ENCODE assay signal across 8 cellular contexts in genomic region chr14:105299654-105300541, GRCh38. TPM values are rescaled to one million over a fixed set of nuclear protein-coding genes. Genes with fewer than 3 reads are reported as not detected.
DNase-seq lines count a peak whose midpoint lies in the region; ATAC-seq and TF ChIP-seq lines count a peak whose summit lies in the region.

No MANE protein-coding gene starts in this region.

- peaks cover 13% of the 10 kb centered on the region for H3K36me3 Mint-ChIP-seq in stimulated activated effector memory CD8-positive, alpha-beta T cell treated with anti-CD3 and anti-CD28 coated beads, Interleukin-12 subunit alpha, Interleukin-12 subunit beta, amount 100 ng/mL, for 72 hours

- peak overlapping the region; percentile 97 for H3K27ac ChIP-seq in HEK293 (ENCODE audit: extremely low read depth, low read depth, low read length)
- H3K27ac ChIP-seq in ascending aorta: peak overlapping the region; percentile 93 to 96

- TF ChIP-seq CTCF in HEK293 (tag by site-specific recombination; IDR thresholded peaks at IDR 0.05) (no peak), ascending aorta (IDR thresholded peaks at IDR 0.05) (no peak), kidney epithelial cell (IDR thresholded peaks at IDR 0.05; ENCODE audit: insufficient read depth, low read length, poor library complexity, severe bottlenecking) (no peak)

- H3K36me3 ChIP-seq in HEK293 (ENCODE audit: control insufficient read depth in 2 of 2, insufficient read depth in 1 of 2, low read length in 2 of 2) (no peaks in the 10 kb centered on the region; a peak in 1 of 3 replicates), ascending aorta (no peaks in the 10 kb centered on the region), kidney epithelial cell (ENCODE audit: control insufficient read depth, insufficient read depth, low read length) (no peaks in the 10 kb centered on the region)

- POLR2A ChIA-PET in HEK293 (lab: Yijun Ruan, JAX): interaction anchor here (0.9 to 2.5 kb wide), 6 partner anchors 8 to 52 kb away, joined by 3 to 36 read pairs (median 5); partner anchors contain the start of gene PACS2

- peak overlapping the region; percentile 58 for H3K27ac Mint-ChIP-seq in stimulated activated effector memory CD8-positive, alpha-beta T cell treated with anti-CD3 and anti-CD28 coated beads, Interleukin-12 subunit alpha, Interleukin-12 subunit beta, amount 100 ng/mL, for 72 hours

- H3K9me3 ChIP-seq in HEK293 (ENCODE audit: control insufficient read depth, insufficient read depth, low read depth, low read length): no peaks in the 10 kb centered on the region
- H3K9me3 ChIP-seq in ascending aorta: no peaks in the 10 kb centered on the region

- no peaks in the 10 kb centered on the region for H3K9me3 Mint-ChIP-seq in stimulated activated effector memory CD8-positive, alpha-beta T cell treated with anti-CD3 and anti-CD28 coated beads, Interleukin-12 subunit alpha, Interleukin-12 subunit beta, amount 100 ng/mL, for 72 hours

- no peaks in the 10 kb centered on the region for H3K27me3 ChIP-seq in ascending aorta
- H3K27me3 ChIP-seq in kidney epithelial cell (ENCODE audit: control insufficient read depth, insufficient read depth, low read length): no peaks in the 10 kb centered on the region

- H3K4me3 ChIP-seq in HEK293 (ENCODE audit: low read depth, low read length) (peak overlapping the region; percentile 88), ascending aorta (peak overlapping the region; percentile 62 to 84), kidney epithelial cell (ENCODE audit: low read depth, low read length) (peak overlapping the region; percentile 92)

- ATAC-seq in stimulated activated effector memory CD8-positive, alpha-beta T cell treated with anti-CD3 and anti-CD28 coated beads, Interleukin-12 subunit alpha, Interleukin-12 subunit beta, amount 100 ng/mL, for 72 hours: peak; percentile 29

- peaks cover 31% of the 10 kb centered on the region for H3K4me1 Mint-ChIP-seq in stimulated activated effector memory CD8-positive, alpha-beta T cell treated with anti-CD3 and anti-CD28 coated beads, Interleukin-12 subunit alpha, Interleukin-12 subunit beta, amount 100 ng/mL, for 72 hours

- CTCF ChIA-PET in HEK293 (lab: Yijun Ruan, JAX): interaction anchor here (0.6 kb wide), 2 partner anchors 210 to 212 kb away, joined by 3 to 4 read pairs; no protein-coding TSS in a partner anchor

- peak overlapping the region; percentile 81 for H3K4me3 Mint-ChIP-seq in stimulated activated effector memory CD8-positive, alpha-beta T cell treated with anti-CD3 and anti-CD28 coated beads, Interleukin-12 subunit alpha, Interleukin-12 subunit beta, amount 100 ng/mL, for 72 hours

- H3K4me1 ChIP-seq in HEK293 (ENCODE audit: control insufficient read depth, insufficient read depth, low read length) (no peaks in the 10 kb centered on the region), ascending aorta (peaks cover 8 to 14% of the 10 kb centered on the region in 2 donors)

- intact Hi-C loops in ascending aorta (cut with DNase I): loop anchor here (2.0 to 10.0 kb wide), 4 partner anchors 172 to 1455 kb away; partner anchors contain the start of genes CRIP2 and PPP1R13B

- DNase-seq in DMS53 (lab: John Stamatoyannopoulos, UW): peak; percentile 47
- DNase-seq in DMS53 treated with DMSO at 0.1 percent for 48 hours (lab: John Stamatoyannopoulos, UW; ENCODE audit: unreplicated experiment): no peak
- DNase-seq in NCI-H1694 treated with DMSO at 0.1 percent for 48 hours (lab: John Stamatoyannopoulos, UW): peak; percentile 29
- DNase-seq in ascending aorta (ENCODE audit: low spot score in 2 of 2): no peak
- DNase-seq in kidney epithelial cell (ENCODE audit: low read depth): no peak
- DNase-seq in stimulated activated effector memory CD8-positive, alpha-beta T cell treated with anti-CD3 and anti-CD28 coated beads, Interleukin-12 subunit alpha, Interleukin-12 subunit beta, amount 100 ng/mL, for 72 hours (ENCODE audit: low spot score in 2 of 2): peak; percentile 27 to 66
- DNase-seq in mesenteric fat pad (ENCODE audit: low spot score): no peak

TF ChIP-seq in HEK293, 187 proteins besides CTCF, POLR2A, EP300 and RAD21 (continues in another document):
- TF ChIP-seq ZNF624 (tag by site-specific recombination; IDR thresholded peaks at IDR 0.05) (no peak), YY2 (tag by site-specific recombination; IDR thresholded peaks at IDR 0.05) (peak; percentile 20; the same call in 1 of the 2 replicates), ZNF777 (tag by site-specific recombination; IDR thresholded peaks at IDR 0.05; ENCODE audit: borderline replicate concordance) (peak; percentile 95), SALL2 (tag by site-specific recombination; IDR thresholded peaks at IDR 0.05; ENCODE audit: borderline replicate concordance) (no peak), ZBTB1 (tag by site-specific recombination; IDR thresholded peaks at IDR 0.05) (no peak), ZNF623 (tag by site-specific recombination; IDR thresholded peaks at IDR 0.05) (no peak), ZNF341 (tag by site-specific recombination; IDR thresholded peaks at IDR 0.05; ENCODE audit: low read depth) (no peak), KLF9 (tag by site-specific recombination; IDR thresholded peaks at IDR 0.05; ENCODE audit: low read depth) (no peak), ZNF571 (tag by site-specific recombination; IDR thresholded peaks at IDR 0.05) (no peak), ZSCAN5A (tag by site-specific recombination; IDR thresholded peaks at IDR 0.05) (0 out of 2 replicates have a peak, but pooled peaks have one; percentile 61), ZNF600 (tag by site-specific recombination; IDR thresholded peaks at IDR 0.05) (peak; percentile 30; the same call in 1 of the 2 replicates), ZXDB (tag by site-specific recombination; IDR thresholded peaks at IDR 0.05) (peak; percentile 23; the same call in 1 of the 2 replicates), SCRT1 (tag by site-specific recombination; IDR thresholded peaks at IDR 0.05; ENCODE audit: borderline replicate concordance) (peak; percentile 84), ZNF184 (tag by site-specific recombination; IDR thresholded peaks at IDR 0.05) (peak; percentile 100), ZIC2 (tag by site-specific recombination; IDR thresholded peaks at IDR 0.05) (no peak)
- TF ChIP-seq, protein P1, sequence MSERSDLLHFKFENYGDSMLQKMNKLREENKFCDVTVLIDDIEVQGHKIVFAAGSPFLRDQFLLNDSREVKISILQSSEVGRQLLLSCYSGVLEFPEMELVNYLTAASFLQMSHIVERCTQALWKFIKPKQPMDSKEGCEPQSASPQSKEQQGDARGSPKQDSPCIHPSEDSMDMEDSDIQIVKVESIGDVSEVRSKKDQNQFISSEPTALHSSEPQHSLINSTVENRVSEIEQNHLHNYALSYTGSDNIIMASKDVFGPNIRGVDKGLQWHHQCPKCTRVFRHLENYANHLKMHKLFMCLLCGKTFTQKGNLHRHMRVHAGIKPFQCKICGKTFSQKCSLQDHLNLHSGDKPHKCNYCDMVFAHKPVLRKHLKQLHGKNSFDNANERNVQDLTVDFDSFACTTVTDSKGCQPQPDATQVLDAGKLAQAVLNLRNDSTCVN (tag by site-specific recombination; optimal IDR thresholded peaks at IDR 0.05): peak; percentile 87
- TF ChIP-seq, protein P2, sequence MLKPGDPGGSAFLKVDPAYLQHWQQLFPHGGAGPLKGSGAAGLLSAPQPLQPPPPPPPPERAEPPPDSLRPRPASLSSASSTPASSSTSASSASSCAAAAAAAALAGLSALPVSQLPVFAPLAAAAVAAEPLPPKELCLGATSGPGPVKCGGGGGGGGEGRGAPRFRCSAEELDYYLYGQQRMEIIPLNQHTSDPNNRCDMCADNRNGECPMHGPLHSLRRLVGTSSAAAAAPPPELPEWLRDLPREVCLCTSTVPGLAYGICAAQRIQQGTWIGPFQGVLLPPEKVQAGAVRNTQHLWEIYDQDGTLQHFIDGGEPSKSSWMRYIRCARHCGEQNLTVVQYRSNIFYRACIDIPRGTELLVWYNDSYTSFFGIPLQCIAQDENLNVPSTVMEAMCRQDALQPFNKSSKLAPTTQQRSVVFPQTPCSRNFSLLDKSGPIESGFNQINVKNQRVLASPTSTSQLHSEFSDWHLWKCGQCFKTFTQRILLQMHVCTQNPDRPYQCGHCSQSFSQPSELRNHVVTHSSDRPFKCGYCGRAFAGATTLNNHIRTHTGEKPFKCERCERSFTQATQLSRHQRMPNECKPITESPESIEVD (tag by site-specific recombination; IDR thresholded peaks at IDR 0.05): no peak
- TF ChIP-seq, protein P3, sequence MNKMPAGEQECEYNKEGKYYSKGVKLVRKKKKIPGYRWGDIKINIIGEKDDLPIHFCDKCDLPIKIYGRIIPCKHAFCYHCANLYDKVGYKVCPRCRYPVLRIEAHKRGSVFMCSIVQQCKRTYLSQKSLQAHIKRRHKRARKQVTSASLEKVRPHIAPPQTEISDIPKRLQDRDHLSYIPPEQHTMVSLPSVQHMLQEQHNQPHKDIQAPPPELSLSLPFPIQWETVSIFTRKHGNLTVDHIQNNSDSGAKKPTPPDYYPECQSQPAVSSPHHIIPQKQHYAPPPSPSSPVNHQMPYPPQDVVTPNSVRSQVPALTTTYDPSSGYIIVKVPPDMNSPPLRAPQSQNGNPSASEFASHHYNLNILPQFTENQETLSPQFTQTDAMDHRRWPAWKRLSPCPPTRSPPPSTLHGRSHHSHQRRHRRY (tag by site-specific recombination; IDR thresholded peaks at IDR 0.05): no peak

RNA-seq across cellular contexts. Expression of gene BRF1, which starts 0.9 kb away (rescaled TPM):
- 60.9 TPM for total RNA-seq in ascending aorta
- 33.2 and 48.4 TPM in 2 replicates for total RNA-seq in kidney epithelial cell
- total RNA-seq in mesenteric fat pad: 34.9 TPM

RNA-seq across cellular contexts. Expression of gene PACS2, which starts 14.7 kb away (rescaled TPM):
- 153 TPM for total RNA-seq in ascending aorta
- 105 and 114 TPM in 2 replicates for total RNA-seq in kidney epithelial cell
- 84.3 TPM for total RNA-seq in mesenteric fat pad

RNA-seq across cellular contexts. Expression of gene BTBD6, which starts 51.6 kb away (rescaled TPM):
- total RNA-seq in ascending aorta: 80.1 TPM
- 45.8 and 48.9 TPM in 2 replicates for total RNA-seq in kidney epithelial cell
- total RNA-seq in mesenteric fat pad: 89.7 TPM

Comparison
In these comparisons a context has a peak if more than half of its experiments do, and no peak if none do; other contexts are left out.
1. DNase-seq: peak in DMS53 (single experiment), NCI-H1694 treated with DMSO at 0.1 percent for 48 hours (single experiment) and stimulated activated effector memory CD8-positive, alpha-beta T cell treated with anti-CD3 and anti-CD28 coated beads, Interleukin-12 subunit alpha, Interleukin-12 subunit beta, amount 100 ng/mL, for 72 hours (2 of 2); none in DMS53 treated with DMSO at 0.1 percent for 48 hours (single experiment), ascending aorta (0 of 2), kidney epithelial cell (single experiment) and mesenteric fat pad (single experiment).
2. Peak in every context shown above with its lines, with median percentiles within 50 percentile points of each other: H3K4me3 ChIP-seq.